ENCODE assay signal across 9 cellular contexts in genomic region chr12:120687570-120688289, GRCh38. TPM values are rescaled to one million over a fixed set of nuclear protein-coding genes. Genes with fewer than 3 reads are reported as not detected.
DNase-seq lines count a peak whose midpoint lies in the region; ATAC-seq lines count a peak whose summit lies in the region.
"Had no signal": no experiment of that assay in that cellular context is flagged by ENCODE, and none has a peak within 500 bp of the region (broad histone marks: within the 10 kb centered on the region; RNA-seq: fewer than 3 reads in every experiment).

No MANE protein-coding gene starts in this region.

- H3K27ac Mint-ChIP-seq in CD8-positive, alpha-beta memory T cell = peak overlapping the region; percentile 5 to 92 (median 78)
- peak overlapping the region; percentile 45 for H3K27ac Mint-ChIP-seq in activated naive CD8-positive, alpha-beta T cell treated with anti-CD3 and anti-CD28 coated beads, Interleukin-2, amount 10 ng/mL, durations not matched to agents 7 days and 5 days
- H3K27ac Mint-ChIP-seq in immature natural killer cell = peak overlapping the region; percentile 58 to 86 (median 84)

- peak overlapping the region; percentile 75 for H3K4me3 ChIP-seq in CD8-positive, alpha-beta memory T cell (ENCODE audit: low read length)

- peak overlapping the region; percentile 73 for H3K27ac ChIP-seq in CD8-positive, alpha-beta memory T cell (ENCODE audit: low read depth, low read length)

- peaks cover 0 to 4% of the 10 kb centered on the region in 2 donors for H3K27me3 Mint-ChIP-seq in CD8-positive, alpha-beta memory T cell
- no peaks in the 10 kb centered on the region for H3K27me3 Mint-ChIP-seq in activated naive CD8-positive, alpha-beta T cell treated with anti-CD3 and anti-CD28 coated beads, Interleukin-2, amount 10 ng/mL, durations not matched to agents 7 days and 5 days
- H3K27me3 Mint-ChIP-seq in immature natural killer cell (ENCODE audit: low read depth in 3 of 3) = peaks cover 8 to 9% (median 8%) of the 10 kb centered on the region in 3 donors

- ATAC-seq in activated naive CD8-positive, alpha-beta T cell treated with anti-CD3 and anti-CD28 coated beads, Interleukin-2, amount 10 ng/mL, durations not matched to agents 7 days and 5 days (ENCODE audit: low read depth) = no peak
- no peak for ATAC-seq in HG02938 (IDR thresholded peaks at IDR 0.05; ENCODE audit: unreplicated experiment)

- peaks cover 0 to 10% (median 2%) of the 10 kb centered on the region in 3 donors for H3K36me3 Mint-ChIP-seq in CD8-positive, alpha-beta memory T cell
- H3K36me3 Mint-ChIP-seq in activated naive CD8-positive, alpha-beta T cell treated with anti-CD3 and anti-CD28 coated beads, Interleukin-2, amount 10 ng/mL, durations not matched to agents 7 days and 5 days = peaks cover 6% of the 10 kb centered on the region
- no peaks in the 10 kb centered on the region for H3K36me3 Mint-ChIP-seq in immature natural killer cell

- H3K4me1 ChIP-seq in CD8-positive, alpha-beta memory T cell (ENCODE audit: insufficient read depth, low read length) = peaks cover 30% of the 10 kb centered on the region

- POLR2A ChIA-PET in CD8-positive, alpha-beta memory T cell (lab: Charles Lee) = interaction anchor here (1.5 kb wide), 1 partner anchor 396 kb away, joined by 4 read pairs; the partner anchor contains the start of gene RNU4-2
- POLR2A ChIA-PET in activated naive CD8-positive, alpha-beta T cell treated with anti-CD3 and anti-CD28 coated beads, Interleukin-2, amount 10 ng/mL, durations not matched to agents 7 days and 5 days (lab: Charles Lee) = interaction anchor here (1.9 kb wide), 2 partner anchors 10 to 395 kb away, joined by 4 read pairs; partner anchors contain the start of gene RNU4-1

- H3K27me3 ChIP-seq in CD8-positive, alpha-beta memory T cell (ENCODE audit: insufficient read depth, low read length, poor library complexity, severe bottlenecking) = no peaks in the 10 kb centered on the region

- H3K9me3 Mint-ChIP-seq in CD8-positive, alpha-beta memory T cell = no peaks in the 10 kb centered on the region
- no peaks in the 10 kb centered on the region for H3K9me3 Mint-ChIP-seq in activated naive CD8-positive, alpha-beta T cell treated with anti-CD3 and anti-CD28 coated beads, Interleukin-2, amount 10 ng/mL, durations not matched to agents 7 days and 5 days
- no peaks in the 10 kb centered on the region for H3K9me3 Mint-ChIP-seq in immature natural killer cell

- CTCF ChIA-PET in CD8-positive, alpha-beta memory T cell (lab: Charles Lee) = interaction anchor here (1.1 to 1.3 kb wide), 3 partner anchors 21 to 409 kb away, joined by 3 to 4 read pairs (median 4); no protein-coding TSS in a partner anchor

- H3K36me3 ChIP-seq in CD8-positive, alpha-beta memory T cell (ENCODE audit: insufficient read depth, low read length) = peaks cover 6% of the 10 kb centered on the region

- peak in 3 of 5 donors; percentile 18 to 28 (median 22) for DNase-seq in CD8-positive, alpha-beta memory T cell
- DNase-seq in NAMALWA (ENCODE audit: low spot score) = peak; percentile 71
- DNase-seq in activated naive CD8-positive, alpha-beta T cell treated with anti-CD3 and anti-CD28 coated beads, Interleukin-2, amount 10 ng/mL, durations not matched to agents 7 days and 5 days = peak; percentile 41
- peak in 2 of 3 donors; percentile 29 to 40 for DNase-seq in immature natural killer cell
- peak; percentile 43 to 48 for DNase-seq in stimulated activated CD4-positive, alpha-beta T cell treated with anti-CD3 and anti-CD28 coated beads, Interleukin-4, amount 100 ng/mL, for 4 hours
- no peak for DNase-seq in DMS153 (lab: John Stamatoyannopoulos, UW)
- DNase-seq in globus pallidus (ENCODE audit: low spot score) = no peak

- H3K9me3 ChIP-seq in CD8-positive, alpha-beta memory T cell (ENCODE audit: low read length) = no peaks in the 10 kb centered on the region

- peak overlapping the region; percentile 86 to 94 (median 91) for H3K4me3 Mint-ChIP-seq in CD8-positive, alpha-beta memory T cell
- H3K4me3 Mint-ChIP-seq in activated naive CD8-positive, alpha-beta T cell treated with anti-CD3 and anti-CD28 coated beads, Interleukin-2, amount 10 ng/mL, durations not matched to agents 7 days and 5 days = peak overlapping the region; percentile 90
- peak overlapping the region; percentile 85 to 92 (median 89) for H3K4me3 Mint-ChIP-seq in immature natural killer cell

- H3K4me1 Mint-ChIP-seq in CD8-positive, alpha-beta memory T cell = peaks cover 41 to 50% (median 49%) of the 10 kb centered on the region in 3 donors
- H3K4me1 Mint-ChIP-seq in activated naive CD8-positive, alpha-beta T cell treated with anti-CD3 and anti-CD28 coated beads, Interleukin-2, amount 10 ng/mL, durations not matched to agents 7 days and 5 days = peaks cover 42% of the 10 kb centered on the region
- peaks cover 38 to 53% of the 10 kb centered on the region in 2 donors for H3K4me1 Mint-ChIP-seq in immature natural killer cell

RNA-seq across cellular contexts. Expression of gene MLEC, which starts 0.8 kb away (rescaled TPM):
- total RNA-seq in CD8-positive, alpha-beta memory T cell = 100 to 1,000 TPM; 130 to 143 TPM
- 74.9 TPM for polyA plus RNA-seq in CD8-positive, alpha-beta memory T cell
- 10 to 100 TPM; 64.5 to 76.1 TPM for total RNA-seq in activated naive CD8-positive, alpha-beta T cell treated with anti-CD3 and anti-CD28 coated beads, Interleukin-2, amount 10 ng/mL, durations not matched to agents 7 days and 5 days
- 100 to 1,000 TPM in 1 of 3 donors, 10 to 100 TPM in 2; 77.7 to 109 (median 81.6) TPM for polyA plus RNA-seq in immature natural killer cell

RNA-seq across cellular contexts. Expression of gene UNC119B, which starts 22.5 kb away (rescaled TPM):
- total RNA-seq in CD8-positive, alpha-beta memory T cell = 10 to 100 TPM; 29.8 to 30.5 TPM
- 8.8 TPM for polyA plus RNA-seq in CD8-positive, alpha-beta memory T cell
- total RNA-seq in activated naive CD8-positive, alpha-beta T cell treated with anti-CD3 and anti-CD28 coated beads, Interleukin-2, amount 10 ng/mL, durations not matched to agents 7 days and 5 days = 10 to 100 TPM; 19.5 to 23.7 TPM
- polyA plus RNA-seq in immature natural killer cell = 1 to 10 TPM; 5.1 to 6.2 (median 5.8) TPM

RNA-seq across cellular contexts. Expression of gene ACADS, which starts 37.9 kb away (rescaled TPM):
- 10 to 100 TPM; 11.2 to 12.1 TPM for total RNA-seq in CD8-positive, alpha-beta memory T cell
- 19.7 TPM for polyA plus RNA-seq in CD8-positive, alpha-beta memory T cell
- total RNA-seq in activated naive CD8-positive, alpha-beta T cell treated with anti-CD3 and anti-CD28 coated beads, Interleukin-2, amount 10 ng/mL, durations not matched to agents 7 days and 5 days = 10 to 100 TPM; 17.1 to 22.0 TPM
- polyA plus RNA-seq in immature natural killer cell = 10 to 100 TPM; 27.1 to 48.3 (median 40.8) TPM

RNA-seq across cellular contexts. Expression of gene CABP1, which starts 47.3 kb away (rescaled TPM):
- total RNA-seq in CD8-positive, alpha-beta memory T cell = under 1 TPM; 0.13 to 0.18 TPM
- not detected for polyA plus RNA-seq in CD8-positive, alpha-beta memory T cell
- 1 to 10 TPM; 1.4 to 1.7 TPM for total RNA-seq in activated naive CD8-positive, alpha-beta T cell treated with anti-CD3 and anti-CD28 coated beads, Interleukin-2, amount 10 ng/mL, durations not matched to agents 7 days and 5 days
- not detected for polyA plus RNA-seq in immature natural killer cell
- total RNA-seq: HT1080 had no signal

Comparison
In these comparisons a context has a peak if more than half of its experiments do, and no peak if none do; other contexts are left out.
1. DNase-seq: peak in CD8-positive, alpha-beta memory T cell (3 of 5), NAMALWA (single experiment), activated naive CD8-positive, alpha-beta T cell treated with anti-CD3 and anti-CD28 coated beads, Interleukin-2, amount 10 ng/mL, durations not matched to agents 7 days and 5 days (single experiment), immature natural killer cell (2 of 3) and stimulated activated CD4-positive, alpha-beta T cell treated with anti-CD3 and anti-CD28 coated beads, Interleukin-4, amount 100 ng/mL, for 4 hours (2 of 2); none in DMS153 (single experiment) and globus pallidus (single experiment).
2. Peak in every context shown above with its lines, with median percentiles within 50 percentile points of each other: H3K27ac Mint-ChIP-seq and H3K4me3 Mint-ChIP-seq.